14 cellular contexts compared by ENCODE assay signal in genomic region chr18:69127844-69128486, GRCh38.
"Had no signal": no experiment of that assay in that cellular context is flagged by ENCODE, and none has a peak within 500 bp of the region (broad histone marks: within the 10 kb centered on the region; RNA-seq: fewer than 3 reads in every experiment).

No MANE protein-coding gene starts in this region.

- H3K36me3 ChIP-seq: gastrocnemius medialis, heart right ventricle had no signal

- H3K27me3 ChIP-seq: gastrocnemius medialis, heart right ventricle had no signal

- H3K27ac ChIP-seq: gastrocnemius medialis, psoas muscle had no signal

- DNase-seq: activated B cell treated with CpG ODN at 0.5 μM for 24 hours; activated CD4-positive, alpha-beta T cell treated with anti-CD3 and anti-CD28 coated beads, Interleukin-2, amount 10 ng/mL, durations not matched to agents 24 days and 14 days; activated CD8-positive, alpha-beta memory T cell treated with anti-CD3 and anti-CD28 coated beads for 24 hours; activated naive CD4-positive, alpha-beta T cell treated with anti-CD3 and anti-CD28 coated beads, Interleukin-2, amount 50 U/mL, for 16 hours; amniotic stem cell; endodermal cell; gastrocnemius medialis; heart right ventricle; psoas muscle; stimulated activated CD4-positive, alpha-beta T cell treated with anti-CD3 and anti-CD28 coated beads, Interleukin-4, amount 100 ng/mL, for 1 hour; stimulated activated CD8-positive, alpha-beta memory T cell treated with anti-CD3 and anti-CD28 coated beads, Interleukin-4, amount 100 ng/mL, for 48 hours; stimulated activated naive CD8-positive, alpha-beta T cell treated with anti-CD3 and anti-CD28 coated beads, Interleukin-15, Interleukin-2, amounts not matched to agents 100 U/mL and 50 U/mL, for 24 hours; T-helper 17 cell had no signal

- ATAC-seq: gastrocnemius medialis; left lobe of liver; psoas muscle; stimulated activated naive CD8-positive, alpha-beta T cell treated with anti-CD3 and anti-CD28 coated beads, Interleukin-15, Interleukin-2, amounts not matched to agents 100 U/mL and 50 U/mL, for 24 hours; T-helper 17 cell had no signal

- H3K4me1 ChIP-seq: gastrocnemius medialis, heart right ventricle, psoas muscle had no signal

- H3K9me3 ChIP-seq: gastrocnemius medialis, psoas muscle had no signal

- H3K4me3 ChIP-seq: gastrocnemius medialis, heart right ventricle, psoas muscle had no signal
